In genomic region chr4:2746891-2747695, GRCh38 we compare ENCODE assay signal across 10 cellular contexts. TPM values are rescaled to one million over a fixed set of nuclear protein-coding genes. Genes with fewer than 3 reads are reported as not detected.
DNase-seq lines count a peak whose midpoint lies in the region; ATAC-seq, FAIRE-seq and TF ChIP-seq lines count a peak whose summit lies in the region.
"Had no signal": no experiment of that assay in that cellular context is flagged by ENCODE, and none has a peak within 500 bp of the region (broad histone marks: within the 10 kb centered on the region; RNA-seq: fewer than 3 reads in every experiment).

No MANE protein-coding gene starts in this region.

- no peak for TF ChIP-seq CTCF in mesothelial cell of epicardium (IDR thresholded peaks at IDR 0.05; ENCODE audit: unreplicated experiment)
- no peak for TF ChIP-seq CTCF in Calu3 (IDR thresholded peaks at IDR 0.05; ENCODE audit: unreplicated experiment)

- ATAC-seq in activated naive CD8-positive, alpha-beta T cell treated with anti-CD3 and anti-CD28 coated beads, Interleukin-2, amount 10 ng/mL, durations not matched to agents 7 days and 5 days (ENCODE audit: low read depth) = no peak

- no peaks in the 10 kb centered on the region for H3K9me3 ChIP-seq in BLaER1 treated with 17β-estradiol and CSF1 and Interleukin-3, amounts not matched to agents 10 nM and 100 nM (replicated peaks in 1 of 11)

- no peaks in the 10 kb centered on the region for H3K9me3 Mint-ChIP-seq in activated naive CD8-positive, alpha-beta T cell treated with anti-CD3 and anti-CD28 coated beads, Interleukin-2, amount 10 ng/mL, durations not matched to agents 7 days and 5 days
- no peaks in the 10 kb centered on the region for H3K9me3 Mint-ChIP-seq in mesothelial cell of epicardium
- no peaks in the 10 kb centered on the region for H3K9me3 Mint-ChIP-seq in Calu3 (ENCODE audit: low read depth, unreplicated experiment)
- H3K9me3 Mint-ChIP-seq: neural crest cell had no signal

- FAIRE-seq in GM19239 (lab: Jason Lieb, UNC) = peak; percentile 51

- peak overlapping the region; percentile 44 to 79 (median 66); a peak in 20 of 22 replicates for H3K27ac ChIP-seq in BLaER1 treated with 17β-estradiol and CSF1 and Interleukin-3, amounts not matched to agents 10 nM and 100 nM

- H4K20me1 ChIP-seq in BLaER1 treated with 17β-estradiol and CSF1 and Interleukin-3, amounts not matched to agents 10 nM and 100 nM = peaks cover 84 to 100% (median 98%) of the 10 kb centered on the region in 11 experiments; a peak in 21 of 22 replicates

- peak overlapping the region; percentile 82 for H3K27ac Mint-ChIP-seq in activated naive CD8-positive, alpha-beta T cell treated with anti-CD3 and anti-CD28 coated beads, Interleukin-2, amount 10 ng/mL, durations not matched to agents 7 days and 5 days
- peak overlapping the region; percentile 21 for H3K27ac Mint-ChIP-seq in mesothelial cell of epicardium
- H3K27ac Mint-ChIP-seq in Calu3 (ENCODE audit: unreplicated experiment) = no peak overlapping the region

- no peaks in the 10 kb centered on the region for H3K27me3 Mint-ChIP-seq in activated naive CD8-positive, alpha-beta T cell treated with anti-CD3 and anti-CD28 coated beads, Interleukin-2, amount 10 ng/mL, durations not matched to agents 7 days and 5 days
- no peaks in the 10 kb centered on the region for H3K27me3 Mint-ChIP-seq in mesothelial cell of epicardium (ENCODE audit: low read depth)
- H3K27me3 Mint-ChIP-seq in Calu3 (ENCODE audit: unreplicated experiment) = no peaks in the 10 kb centered on the region

- CTCF ChIA-PET in Calu3 (lab: Charles Lee) = interaction anchor here (0.6 kb wide), 1 partner anchor 22 kb away, joined by 3 read pairs; no protein-coding TSS in a partner anchor

- H3K4me3 ChIP-seq in BLaER1 treated with 17β-estradiol and CSF1 and Interleukin-3, amounts not matched to agents 10 nM and 100 nM = peak overlapping the region; percentile 5 to 57 (median 30); a peak in 15 of 20 replicates

- no peaks in the 10 kb centered on the region for H3K27me3 ChIP-seq in BLaER1 treated with 17β-estradiol and CSF1 and Interleukin-3, amounts not matched to agents 10 nM and 100 nM

- peak overlapping the region; percentile 32 for H3K4me3 Mint-ChIP-seq in activated naive CD8-positive, alpha-beta T cell treated with anti-CD3 and anti-CD28 coated beads, Interleukin-2, amount 10 ng/mL, durations not matched to agents 7 days and 5 days
- H3K4me3 Mint-ChIP-seq in mesothelial cell of epicardium (no peak overlapping the region), Calu3 (ENCODE audit: low read depth, unreplicated experiment) (no peak overlapping the region)

- POLR2A ChIA-PET in activated naive CD8-positive, alpha-beta T cell treated with anti-CD3 and anti-CD28 coated beads, Interleukin-2, amount 10 ng/mL, durations not matched to agents 7 days and 5 days (lab: Charles Lee) = no interaction called here

- H3K4me1 Mint-ChIP-seq in activated naive CD8-positive, alpha-beta T cell treated with anti-CD3 and anti-CD28 coated beads, Interleukin-2, amount 10 ng/mL, durations not matched to agents 7 days and 5 days = peaks cover 28% of the 10 kb centered on the region
- H3K4me1 Mint-ChIP-seq in mesothelial cell of epicardium = peaks cover 2% of the 10 kb centered on the region
- peaks cover 8% of the 10 kb centered on the region for H3K4me1 Mint-ChIP-seq in Calu3 (ENCODE audit: low read depth, unreplicated experiment)

- peak overlapping the region; percentile 83 to 95 (median 90) for H3K4me2 ChIP-seq in BLaER1 treated with 17β-estradiol and CSF1 and Interleukin-3, amounts not matched to agents 10 nM and 100 nM

- DNase-seq in GM19239 (ENCODE audit: insufficient read length, low spot score) = no peak
- DNase-seq in activated naive CD8-positive, alpha-beta T cell treated with anti-CD3 and anti-CD28 coated beads, Interleukin-2, amount 10 ng/mL, durations not matched to agents 7 days and 5 days = no peak
- DNase-seq in mesothelial cell of epicardium (ENCODE audit: low spot score in 2 of 2, unreplicated experiment in 2 of 2) = no peak
- no peak for DNase-seq in ecto neural progenitor cell (ENCODE audit: low spot score)
- DNase-seq in mucosa of gallbladder (ENCODE audit: low spot score) = no peak
- no peak for DNase-seq in 8988T
- no peak for DNase-seq in Calu3
- DNase-seq: hippocampal formation had no signal

- no TSS peak for BruUV-seq in Calu3 (replicated peaks; lab: Mats Ljungman, UMichigan)

- H3K4me1 ChIP-seq in BLaER1 treated with 17β-estradiol and CSF1 and Interleukin-3, amounts not matched to agents 10 nM and 100 nM = peaks cover 65 to 97% (median 83%) of the 10 kb centered on the region in 10 experiments

- H3K9ac ChIP-seq in BLaER1 treated with 17β-estradiol and CSF1 and Interleukin-3, amounts not matched to agents 10 nM and 100 nM = peak overlapping the region; percentile 44 to 72 (median 64); a peak in 20 of 22 replicates

- H3K36me3 ChIP-seq in BLaER1 treated with 17β-estradiol and CSF1 and Interleukin-3, amounts not matched to agents 10 nM and 100 nM = peaks cover 53 to 80% (median 68%) of the 10 kb centered on the region in 11 experiments

- intact Hi-C loops in Calu3 (cut with micrococcal nuclease; ENCODE audit: unreplicated experiment) = no loop called here

- H3K36me3 Mint-ChIP-seq in activated naive CD8-positive, alpha-beta T cell treated with anti-CD3 and anti-CD28 coated beads, Interleukin-2, amount 10 ng/mL, durations not matched to agents 7 days and 5 days = peaks cover 15% of the 10 kb centered on the region
- peaks cover 19% of the 10 kb centered on the region for H3K36me3 Mint-ChIP-seq in mesothelial cell of epicardium
- H3K36me3 Mint-ChIP-seq in Calu3 (ENCODE audit: insufficient read depth, unreplicated experiment) = peaks cover 14% of the 10 kb centered on the region

RNA-seq across cellular contexts. Expression of gene TNIP2, which starts 9.0 kb away (rescaled TPM):
- total RNA-seq in activated naive CD8-positive, alpha-beta T cell treated with anti-CD3 and anti-CD28 coated beads, Interleukin-2, amount 10 ng/mL, durations not matched to agents 7 days and 5 days = 10 to 100 TPM; 47.0 to 50.0 TPM
- total RNA-seq in mesothelial cell of epicardium = 23.8 to 25.9 TPM (median 25.0 TPM) in 3 replicates
- 42.2 TPM for total RNA-seq in mucosa of gallbladder
- 17.5 and 18.7 TPM in 2 replicates for total RNA-seq in Calu3 (2022)

RNA-seq across cellular contexts. Expression of gene SH3BP2, which starts 45.8 kb away (rescaled TPM):
- 10 to 100 TPM; 82.6 to 83.7 TPM for total RNA-seq in activated naive CD8-positive, alpha-beta T cell treated with anti-CD3 and anti-CD28 coated beads, Interleukin-2, amount 10 ng/mL, durations not matched to agents 7 days and 5 days
- total RNA-seq in mesothelial cell of epicardium (72.9 to 79.0 TPM (median 76.7 TPM) in 3 replicates), mucosa of gallbladder (62.1 TPM), Calu3 (2022) (20.7 and 22.7 TPM in 2 replicates)
